Comparison of ENCODE assay signal across 1 cellular context in the genomic region with DNA sequence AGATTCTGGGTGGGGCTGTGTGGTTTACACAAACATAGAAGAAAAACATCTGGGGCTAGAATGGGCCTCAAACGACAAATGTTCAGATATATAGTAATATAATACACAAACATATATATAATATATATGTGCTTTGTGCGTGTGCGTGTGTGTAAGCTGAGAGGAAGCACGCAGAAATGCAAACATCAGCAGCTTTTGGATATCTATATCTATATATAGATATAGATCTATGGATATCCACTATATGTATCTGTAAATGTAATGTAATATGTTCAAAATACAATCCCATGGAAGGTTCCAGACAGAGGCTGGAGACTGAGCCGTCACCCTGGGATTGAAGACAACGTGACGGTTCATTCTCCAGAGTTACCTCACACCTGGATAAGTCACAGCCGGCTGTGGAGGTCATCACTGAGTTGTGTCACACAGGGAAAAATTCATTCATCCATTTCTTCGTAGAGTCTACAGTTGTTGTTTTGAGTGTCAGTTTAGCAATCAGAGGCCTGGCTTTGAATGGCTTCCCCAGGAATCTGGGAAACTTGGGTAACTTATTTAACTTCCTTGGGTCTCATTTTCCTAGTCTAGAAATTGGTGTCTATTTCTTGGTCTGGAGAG.
TF ChIP-seq lines count a peak whose summit lies in the region.

No MANE protein-coding gene starts in this region.

TF ChIP-seq in IMR-90, 13 proteins besides CTCF, POLR2A, EP300 and RAD21:
- TF ChIP-seq RCOR1 (IDR thresholded peaks at IDR 0.05; ENCODE audit: insufficient replicate concordance, low read length), result no peak
- no peak for TF ChIP-seq MXI1 (IDR thresholded peaks at IDR 0.05; ENCODE audit: borderline replicate concordance, low read depth, low read length)
- no peak for TF ChIP-seq FOS (IDR thresholded peaks at IDR 0.05; ENCODE audit: low read depth, low read length)
- TF ChIP-seq, protein P1, sequence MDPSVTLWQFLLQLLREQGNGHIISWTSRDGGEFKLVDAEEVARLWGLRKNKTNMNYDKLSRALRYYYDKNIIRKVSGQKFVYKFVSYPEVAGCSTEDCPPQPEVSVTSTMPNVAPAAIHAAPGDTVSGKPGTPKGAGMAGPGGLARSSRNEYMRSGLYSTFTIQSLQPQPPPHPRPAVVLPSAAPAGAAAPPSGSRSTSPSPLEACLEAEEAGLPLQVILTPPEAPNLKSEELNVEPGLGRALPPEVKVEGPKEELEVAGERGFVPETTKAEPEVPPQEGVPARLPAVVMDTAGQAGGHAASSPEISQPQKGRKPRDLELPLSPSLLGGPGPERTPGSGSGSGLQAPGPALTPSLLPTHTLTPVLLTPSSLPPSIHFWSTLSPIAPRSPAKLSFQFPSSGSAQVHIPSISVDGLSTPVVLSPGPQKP (IDR thresholded peaks at IDR 0.05; ENCODE audit: borderline replicate concordance, low read depth, low read length), result no peak
- peak; percentile 43 for TF ChIP-seq MAFK (IDR thresholded peaks at IDR 0.05; ENCODE audit: low read depth, low read length)
TF ChIP-seq in IMR-90: peak in this region for 1.
